8 cellular contexts compared by ENCODE assay signal in the genomic region with DNA sequence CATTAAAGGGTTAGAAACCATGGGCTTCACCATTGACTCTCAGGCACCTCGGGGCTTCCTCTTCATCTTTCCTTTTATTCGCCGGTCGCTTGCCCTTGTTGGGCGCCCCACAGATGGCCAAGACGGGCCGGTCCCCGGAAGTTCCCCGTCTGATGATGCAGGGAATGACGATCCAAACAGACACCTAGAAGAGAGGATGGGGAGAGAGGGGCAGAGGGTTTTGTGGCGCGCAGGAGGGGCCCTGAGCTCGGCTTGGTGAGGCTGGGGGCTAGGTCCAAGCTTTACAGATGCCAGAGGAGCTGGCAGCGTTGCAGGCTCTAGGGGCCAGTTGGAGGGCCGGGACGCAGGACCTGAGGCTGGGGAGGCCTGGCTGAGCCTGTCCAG. TPM values are rescaled to one million over a fixed set of nuclear protein-coding genes. Genes with fewer than 3 reads are reported as not detected.
DNase-seq lines count a peak whose midpoint lies in the region; ATAC-seq, FAIRE-seq and TF ChIP-seq lines count a peak whose summit lies in the region.

No MANE protein-coding gene starts in this region.

- CTCF ChIA-PET in A549 (lab: Yijun Ruan, JAX), result interaction anchor here (0.8 to 1.7 kb wide), 5 partner anchors 8 to 481 kb away, joined by 3 to 4 read pairs (median 3); no protein-coding TSS in a partner anchor

- H3K4me3 Mint-ChIP-seq in HFFc6, result peak overlapping the region; percentile 70
- peak overlapping the region; percentile 73 for H3K4me3 Mint-ChIP-seq in neural crest cell

- no peak for FAIRE-seq in A549 (lab: Jason Lieb, UNC)

- TF ChIP-seq CTCF in A549 (IDR thresholded peaks at IDR 0.05) (no peak), HFFc6 (IDR thresholded peaks at IDR 0.05) (no peak), neural crest cell (conservative IDR thresholded peaks at IDR 0.05) (no peak)

- H3K27me3 Mint-ChIP-seq in HFFc6 (ENCODE audit: insufficient read depth), result peaks cover 56% of the 10 kb centered on the region
- peaks cover 93% of the 10 kb centered on the region for H3K27me3 Mint-ChIP-seq in neural crest cell (ENCODE audit: low read depth)

- H3K36me3 ChIP-seq in ectodermal cell (ENCODE audit: control insufficient read depth, insufficient read depth, low read length), result no peaks in the 10 kb centered on the region

- DNase-seq in A549 (ENCODE audit: low read depth in 1 of 2, low spot score in 1 of 2) (no peak), HFFc6 (no peak), neural crest cell (ENCODE audit: low read depth, low spot score) (no peak), DMS79 (lab: John Stamatoyannopoulos, UW) (no peak), RKO (ENCODE audit: low spot score) (no peak), NOMO-1 treated with dmso at 0.1 percent for 144 hours (lab: John Stamatoyannopoulos, UW; ENCODE audit: unreplicated experiment) (no peak)

- no peaks in the 10 kb centered on the region; the same call in 1 of the 2 replicates for H3K9me3 Mint-ChIP-seq in HFFc6
- no peaks in the 10 kb centered on the region for H3K9me3 Mint-ChIP-seq in neural crest cell

- H3K4me1 Mint-ChIP-seq in HFFc6 (ENCODE audit: low read depth), result peaks cover 10% of the 10 kb centered on the region; the same call in 1 of the 2 replicates
- H3K4me1 Mint-ChIP-seq in neural crest cell, result no peaks in the 10 kb centered on the region

- no peak for TF ChIP-seq RAD21 in A549 (conservative IDR thresholded peaks at IDR 0.05 in 1 of 2, IDR thresholded peaks at IDR 0.05 in 1 of 2)

- peaks cover 53% of the 10 kb centered on the region for H3K27me3 ChIP-seq in ectodermal cell (ENCODE audit: control insufficient read depth, insufficient read depth, low read length, poor library complexity, severe bottlenecking)

- peak overlapping the region; percentile 97 for H3K4me2 ChIP-seq in A549

- H3K36me3 Mint-ChIP-seq in HFFc6 (ENCODE audit: low read depth) (peaks cover 8% of the 10 kb centered on the region; the same call in 1 of the 2 replicates), neural crest cell (ENCODE audit: low read depth) (no peaks in the 10 kb centered on the region)

- POLR2A ChIA-PET in A549 (lab: Yijun Ruan, JAX), result interaction anchor here (1.1 to 1.7 kb wide), 2 partner anchors 9 to 16 kb away, joined by 4 to 5 read pairs; no protein-coding TSS in a partner anchor

- H3K4me1 ChIP-seq in A549 (peaks cover 7% of the 10 kb centered on the region; the same call in 1 of the 3 replicates), ectodermal cell (ENCODE audit: control insufficient read depth, insufficient read depth, low read length) (peaks cover 8% of the 10 kb centered on the region)

- peaks cover 4% of the 10 kb centered on the region; the same call in 1 of the 3 replicates for H3K9me3 ChIP-seq in A549
- no peaks in the 10 kb centered on the region for H3K9me3 ChIP-seq in ectodermal cell (ENCODE audit: control insufficient read depth, low read length)

- ATAC-seq in A549 (no peak), HG03442 (IDR thresholded peaks at IDR 0.05; ENCODE audit: unreplicated experiment) (no peak)

- 85% methylated on average over 16 of the region's 16 CpGs for WGBS in A549 (ENCODE audit: missing lambda C conversion rate)
- 62 to 74% methylated on average over 16 of the region's 16 CpGs for WGBS in ectodermal cell, 2 experiments

- no peak for TF ChIP-seq EP300 in A549 (IDR thresholded peaks at IDR 0.05)

- H3K4me3 ChIP-seq in A549 (peak overlapping the region; percentile 56; the same call in 2 of the 3 replicates), ectodermal cell (ENCODE audit: insufficient read depth, low read depth, low read length) (peak overlapping the region; percentile 31)

- peak overlapping the region; percentile 70 to 85; a peak in 4 of 6 replicates for H3K27ac ChIP-seq in A549
- no peak overlapping the region for H3K27ac ChIP-seq in ectodermal cell (ENCODE audit: insufficient read depth, low read depth, low read length, poor library complexity, severe bottlenecking)

- TF ChIP-seq POLR2A in A549 (IDR thresholded peaks at IDR 0.05; ENCODE audit: low read length), result no peak

- H3K27ac Mint-ChIP-seq in HFFc6 (no peak overlapping the region), neural crest cell (ENCODE audit: unreplicated experiment) (no peak overlapping the region)

TF ChIP-seq in A549, 52 proteins besides CTCF, POLR2A, EP300 and RAD21:
- TF ChIP-seq FOSB (CRISPR knock-in tag; IDR thresholded peaks at IDR 0.05) (no peak), FOXS1 (CRISPR knock-in tag; IDR thresholded peaks at IDR 0.05) (no peak), NFE2L2 (conservative IDR thresholded peaks at IDR 0.05; ENCODE audit: low read length) (no peak), KDM5A (IDR thresholded peaks at IDR 0.05) (no peak), SMC3 (IDR thresholded peaks at IDR 0.05) (no peak), JUNB (IDR thresholded peaks at IDR 0.05) (no peak), MAZ (IDR thresholded peaks at IDR 0.05; ENCODE audit: borderline replicate concordance, low read depth, low read length) (no peak), CEBPB (IDR thresholded peaks at IDR 0.05) (no peak), TFCP2L1 (CRISPR knock-in tag; IDR thresholded peaks at IDR 0.05) (no peak)
- TF ChIP-seq, protein P1, sequence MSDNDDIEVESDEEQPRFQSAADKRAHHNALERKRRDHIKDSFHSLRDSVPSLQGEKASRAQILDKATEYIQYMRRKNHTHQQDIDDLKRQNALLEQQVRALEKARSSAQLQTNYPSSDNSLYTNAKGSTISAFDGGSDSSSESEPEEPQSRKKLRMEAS (IDR thresholded peaks at IDR 0.05), result no peak
- TF ChIP-seq, protein P2, sequence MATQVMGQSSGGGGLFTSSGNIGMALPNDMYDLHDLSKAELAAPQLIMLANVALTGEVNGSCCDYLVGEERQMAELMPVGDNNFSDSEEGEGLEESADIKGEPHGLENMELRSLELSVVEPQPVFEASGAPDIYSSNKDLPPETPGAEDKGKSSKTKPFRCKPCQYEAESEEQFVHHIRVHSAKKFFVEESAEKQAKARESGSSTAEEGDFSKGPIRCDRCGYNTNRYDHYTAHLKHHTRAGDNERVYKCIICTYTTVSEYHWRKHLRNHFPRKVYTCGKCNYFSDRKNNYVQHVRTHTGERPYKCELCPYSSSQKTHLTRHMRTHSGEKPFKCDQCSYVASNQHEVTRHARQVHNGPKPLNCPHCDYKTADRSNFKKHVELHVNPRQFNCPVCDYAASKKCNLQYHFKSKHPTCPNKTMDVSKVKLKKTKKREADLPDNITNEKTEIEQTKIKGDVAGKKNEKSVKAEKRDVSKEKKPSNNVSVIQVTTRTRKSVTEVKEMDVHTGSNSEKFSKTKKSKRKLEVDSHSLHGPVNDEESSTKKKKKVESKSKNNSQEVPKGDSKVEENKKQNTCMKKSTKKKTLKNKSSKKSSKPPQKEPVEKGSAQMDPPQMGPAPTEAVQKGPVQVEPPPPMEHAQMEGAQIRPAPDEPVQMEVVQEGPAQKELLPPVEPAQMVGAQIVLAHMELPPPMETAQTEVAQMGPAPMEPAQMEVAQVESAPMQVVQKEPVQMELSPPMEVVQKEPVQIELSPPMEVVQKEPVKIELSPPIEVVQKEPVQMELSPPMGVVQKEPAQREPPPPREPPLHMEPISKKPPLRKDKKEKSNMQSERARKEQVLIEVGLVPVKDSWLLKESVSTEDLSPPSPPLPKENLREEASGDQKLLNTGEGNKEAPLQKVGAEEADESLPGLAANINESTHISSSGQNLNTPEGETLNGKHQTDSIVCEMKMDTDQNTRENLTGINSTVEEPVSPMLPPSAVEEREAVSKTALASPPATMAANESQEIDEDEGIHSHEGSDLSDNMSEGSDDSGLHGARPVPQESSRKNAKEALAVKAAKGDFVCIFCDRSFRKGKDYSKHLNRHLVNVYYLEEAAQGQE (IDR thresholded peaks at IDR 0.05), result no peak

RNA-seq across cellular contexts. Expression of a gene that starts 0.5 kb away (rescaled TPM):
- 0.92 and 1.0 TPM in 2 replicates for polyA plus RNA-seq in A549 (2011; rRNA removed)
- 0.59 and 0.83 TPM in 2 replicates for polyA plus RNA-seq in A549 (2012; cell fraction: cytosol; rRNA removed)
- polyA plus RNA-seq in A549 (2012; cell fraction: nucleus; rRNA removed), result 2.9 and 3.0 TPM in 2 replicates
- 1.1 to 1.7 TPM (median 1.2 TPM) in 3 replicates for polyA plus RNA-seq in A549 (2017; fragmentation: RNase III; extraction: RNeasy Plus Mini Kit Qiagen cat#74134 plus additional on column Dnase treatment)
- polyA minus RNA-seq in A549 (2011; rRNA and poly(A)+ RNA removed), result 1.3 and 1.8 TPM in 2 replicates
- total RNA-seq in HFFc6 (2021; fragmentation: NEBNext Ultra II Directional; extraction: Animal tissue kit (Norgen Biotek cat#: 25700)), result under 1 TPM in 2 of 6 experiments, not detected in 4; 0.05 to 0.09 TPM
- polyA plus RNA-seq in ectodermal cell (2013, experiment 1 of 4), result 0.37 TPM
- 0.28 TPM for polyA plus RNA-seq in ectodermal cell (2013, experiment 2 of 4)
- polyA plus RNA-seq in ectodermal cell (2013, experiment 3 of 4), result 0.53 TPM
- 0.45 TPM for polyA plus RNA-seq in ectodermal cell (2013, experiment 4 of 4)
- total RNA-seq in neural crest cell, result 0.44 and 1.1 TPM in 2 replicates
